In the genomic region with DNA sequence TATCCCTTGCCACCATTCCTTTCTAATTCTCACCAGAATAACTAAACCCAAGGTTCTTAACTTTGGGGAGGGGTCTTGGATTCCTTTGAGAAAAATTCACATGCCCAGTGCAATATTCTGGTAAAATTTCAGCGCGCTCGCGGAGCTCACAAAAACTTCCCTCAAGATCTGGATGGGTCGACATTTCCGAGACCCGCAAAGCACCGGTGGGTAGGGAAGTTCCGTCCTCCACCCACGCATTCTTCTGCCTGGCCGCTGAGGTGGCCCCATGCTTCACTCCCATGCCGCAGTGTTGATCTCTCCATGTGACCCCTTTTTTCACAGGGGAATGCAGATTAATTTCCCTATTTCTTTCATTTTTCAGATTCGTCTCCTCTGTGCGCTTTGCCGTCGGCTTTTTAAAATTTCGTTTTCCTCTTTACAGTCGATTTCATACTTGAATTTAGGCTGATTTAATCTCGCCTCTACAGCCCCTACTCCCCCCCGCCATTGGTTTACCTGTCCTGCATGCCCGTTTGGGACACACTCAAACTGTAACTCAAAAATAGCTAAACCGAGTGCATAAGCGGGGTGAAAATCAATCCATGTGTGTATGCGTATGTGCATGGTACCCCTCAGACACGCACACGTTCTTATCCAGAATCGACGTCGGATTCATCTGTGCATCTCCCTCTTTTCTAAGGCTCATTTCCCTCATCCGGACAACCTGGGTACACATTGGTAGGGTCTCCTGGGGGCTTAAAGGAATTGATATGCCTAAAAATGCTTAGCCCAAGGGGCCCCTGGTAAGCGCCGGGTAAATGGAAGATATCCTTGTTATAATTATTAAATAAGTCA, we compare ENCODE assay signal across 14 cellular contexts. TPM values are rescaled to one million over a fixed set of nuclear protein-coding genes. Genes with fewer than 3 reads are reported as not detected.
A peak's percentile ranks its signal among the peaks of the same experiment; 100 is the strongest.
DNase-seq lines count a peak whose midpoint lies in the region; ATAC-seq and TF ChIP-seq lines count a peak whose summit lies in the region.
"Had no signal": no experiment of that assay in that cellular context is flagged by ENCODE, and none has a peak within 500 bp of the region (broad histone marks: within the 10 kb centered on the region; RNA-seq: fewer than 3 reads in every experiment).

No MANE protein-coding gene starts in this region.

- H3K27me3 ChIP-seq in iPS-20b (ENCODE audit: insufficient read depth, low read length): peaks cover 97% of the 10 kb centered on the region
- H3K27me3 ChIP-seq in upper lobe of right lung: peaks cover 79% of the 10 kb centered on the region

- H3K27ac ChIP-seq in iPS-20b (ENCODE audit: low read length) (no peak overlapping the region), upper lobe of right lung (no peak overlapping the region)
- H3K27ac ChIP-seq: coronary artery had no signal

- H3K27me3 Mint-ChIP-seq in activated CD8-positive, alpha-beta T cell treated with anti-CD3 and anti-CD28 coated beads for 36 hours: peaks cover 65% of the 10 kb centered on the region
- H3K27me3 Mint-ChIP-seq in activated CD8-positive, alpha-beta T cell treated with anti-CD3 and anti-CD28 coated beads, Interleukin-2, amount 10 ng/mL, durations not matched to agents 7 days and 5 days (ENCODE audit: low read depth): peaks cover 76% of the 10 kb centered on the region
- peaks cover 43% of the 10 kb centered on the region for H3K27me3 Mint-ChIP-seq in activated T-helper 17 cell treated with anti-CD3 and anti-CD28 coated beads, Interleukin-2, amount 50 U/mL, for 72 hours
- peaks cover 88% of the 10 kb centered on the region for H3K27me3 Mint-ChIP-seq in stimulated activated memory B cell treated with anti-CD40 and anti-IgM and Interleukin-4, amounts not matched to agents 10 μg/mL and 1 μg/mL and 100 μg/mL, for 72 hours

- intact Hi-C loops in activated CD8-positive, alpha-beta T cell treated with anti-CD3 and anti-CD28 coated beads for 36 hours (cut with micrococcal nuclease): no loop called here
- intact Hi-C loops in upper lobe of right lung (cut with DNase I): no loop called here

- H3K4me3 ChIP-seq in iPS-20b (ENCODE audit: low read length) (peak overlapping the region; percentile 74), upper lobe of right lung (no peak overlapping the region)

- no peaks in the 10 kb centered on the region for H3K36me3 Mint-ChIP-seq in activated CD8-positive, alpha-beta T cell treated with anti-CD3 and anti-CD28 coated beads for 36 hours (ENCODE audit: low read depth)
- H3K36me3 Mint-ChIP-seq in activated CD8-positive, alpha-beta T cell treated with anti-CD3 and anti-CD28 coated beads, Interleukin-2, amount 10 ng/mL, durations not matched to agents 7 days and 5 days (ENCODE audit: low read depth): no peaks in the 10 kb centered on the region
- H3K36me3 Mint-ChIP-seq in activated T-helper 17 cell treated with anti-CD3 and anti-CD28 coated beads, Interleukin-2, amount 50 U/mL, for 72 hours (ENCODE audit: low read depth): no peaks in the 10 kb centered on the region
- no peaks in the 10 kb centered on the region for H3K36me3 Mint-ChIP-seq in stimulated activated memory B cell treated with anti-CD40 and anti-IgM and Interleukin-4, amounts not matched to agents 10 μg/mL and 1 μg/mL and 100 μg/mL, for 72 hours

- no peak for ATAC-seq in activated CD8-positive, alpha-beta T cell treated with anti-CD3 and anti-CD28 coated beads for 36 hours
- no peak for ATAC-seq in activated CD8-positive, alpha-beta T cell treated with anti-CD3 and anti-CD28 coated beads, Interleukin-2, amount 10 ng/mL, durations not matched to agents 7 days and 5 days
- ATAC-seq in activated T-helper 17 cell treated with anti-CD3 and anti-CD28 coated beads, Interleukin-2, amount 50 U/mL, for 72 hours (replicated peaks): no peak
- ATAC-seq in stimulated activated memory B cell treated with anti-CD40 and anti-IgM and Interleukin-4, amounts not matched to agents 10 μg/mL and 1 μg/mL and 100 μg/mL, for 72 hours: no peak
- ATAC-seq in HG03442 (IDR thresholded peaks at IDR 0.05; ENCODE audit: unreplicated experiment) (no peak), upper lobe of right lung (no peak)

- CTCF ChIA-PET in activated CD8-positive, alpha-beta T cell treated with anti-CD3 and anti-CD28 coated beads for 36 hours (lab: Charles Lee): interaction anchor here (6.1 to 20.8 kb wide), 2 partner anchors 11 to 35 kb away, joined by 39 to 586 read pairs; a partner anchor contains a TSS
- CTCF ChIA-PET in activated CD8-positive, alpha-beta T cell treated with anti-CD3 and anti-CD28 coated beads, Interleukin-2, amount 10 ng/mL, durations not matched to agents 7 days and 5 days (lab: Charles Lee): interaction anchor here (0.9 to 18.7 kb wide), 4 partner anchors 11 to 97 kb away, joined by 3 to 538 read pairs (median 11); a partner anchor contains a TSS

- TF ChIP-seq CTCF in activated CD8-positive, alpha-beta T cell treated with anti-CD3 and anti-CD28 coated beads for 36 hours (IDR thresholded peaks at IDR 0.05): no peak
- TF ChIP-seq CTCF in upper lobe of right lung (IDR thresholded peaks at IDR 0.05): no peak

- peaks cover 16% of the 10 kb centered on the region for H3K4me1 Mint-ChIP-seq in activated CD8-positive, alpha-beta T cell treated with anti-CD3 and anti-CD28 coated beads for 36 hours (ENCODE audit: low read depth)
- peaks cover 16% of the 10 kb centered on the region for H3K4me1 Mint-ChIP-seq in activated CD8-positive, alpha-beta T cell treated with anti-CD3 and anti-CD28 coated beads, Interleukin-2, amount 10 ng/mL, durations not matched to agents 7 days and 5 days (ENCODE audit: low read depth)
- peaks cover 8% of the 10 kb centered on the region for H3K4me1 Mint-ChIP-seq in activated T-helper 17 cell treated with anti-CD3 and anti-CD28 coated beads, Interleukin-2, amount 50 U/mL, for 72 hours
- H3K4me1 Mint-ChIP-seq in stimulated activated memory B cell treated with anti-CD40 and anti-IgM and Interleukin-4, amounts not matched to agents 10 μg/mL and 1 μg/mL and 100 μg/mL, for 72 hours: peaks cover 21% of the 10 kb centered on the region

- no peaks in the 10 kb centered on the region for H3K9me3 ChIP-seq in iPS-20b (ENCODE audit: insufficient read depth, low read depth, low read length)
- no peaks in the 10 kb centered on the region for H3K9me3 ChIP-seq in upper lobe of right lung

- H3K4me3 Mint-ChIP-seq in activated CD8-positive, alpha-beta T cell treated with anti-CD3 and anti-CD28 coated beads for 36 hours: peak overlapping the region; percentile 11
- no peak overlapping the region for H3K4me3 Mint-ChIP-seq in activated CD8-positive, alpha-beta T cell treated with anti-CD3 and anti-CD28 coated beads, Interleukin-2, amount 10 ng/mL, durations not matched to agents 7 days and 5 days
- H3K4me3 Mint-ChIP-seq in activated T-helper 17 cell treated with anti-CD3 and anti-CD28 coated beads, Interleukin-2, amount 50 U/mL, for 72 hours: peak overlapping the region; percentile 57
- H3K4me3 Mint-ChIP-seq in stimulated activated memory B cell treated with anti-CD40 and anti-IgM and Interleukin-4, amounts not matched to agents 10 μg/mL and 1 μg/mL and 100 μg/mL, for 72 hours: peak overlapping the region; percentile 61

- DNase-seq in activated CD8-positive, alpha-beta T cell treated with anti-CD3 and anti-CD28 coated beads for 36 hours: peak; percentile 43
- no peak for DNase-seq in activated CD8-positive, alpha-beta T cell treated with anti-CD3 and anti-CD28 coated beads, Interleukin-2, amount 10 ng/mL, durations not matched to agents 7 days and 5 days
- no peak for DNase-seq in islet precursor cell
- no peak for DNase-seq in upper lobe of right lung
- DNase-seq: activated naive CD4-positive, alpha-beta T cell; DND-41; kidney glomerular epithelial cell; NCI-H2029; small intestine had no signal

- POLR2A ChIA-PET in activated CD8-positive, alpha-beta T cell treated with anti-CD3 and anti-CD28 coated beads for 36 hours (lab: Charles Lee): interaction anchor here (0.8 to 3.1 kb wide), 5 partner anchors 12 to 203 kb away, joined by 3 to 15 read pairs (median 3); a partner anchor contains a TSS
- POLR2A ChIA-PET in activated CD8-positive, alpha-beta T cell treated with anti-CD3 and anti-CD28 coated beads, Interleukin-2, amount 10 ng/mL, durations not matched to agents 7 days and 5 days (lab: Charles Lee): interaction anchor here (1.0 kb wide), 2 partner anchors 21 to 33 kb away, joined by 3 to 4 read pairs; a partner anchor contains a TSS

- H3K4me1 ChIP-seq in iPS-20b (ENCODE audit: insufficient read depth, low read length): peaks cover 8% of the 10 kb centered on the region; the same call in 1 of the 2 replicates
- H3K4me1 ChIP-seq in upper lobe of right lung: peaks cover 17% of the 10 kb centered on the region

- no peaks in the 10 kb centered on the region for H3K9me3 Mint-ChIP-seq in activated CD8-positive, alpha-beta T cell treated with anti-CD3 and anti-CD28 coated beads for 36 hours
- no peaks in the 10 kb centered on the region for H3K9me3 Mint-ChIP-seq in activated CD8-positive, alpha-beta T cell treated with anti-CD3 and anti-CD28 coated beads, Interleukin-2, amount 10 ng/mL, durations not matched to agents 7 days and 5 days (ENCODE audit: insufficient read depth)
- H3K9me3 Mint-ChIP-seq in activated T-helper 17 cell treated with anti-CD3 and anti-CD28 coated beads, Interleukin-2, amount 50 U/mL, for 72 hours: no peaks in the 10 kb centered on the region
- H3K9me3 Mint-ChIP-seq in stimulated activated memory B cell treated with anti-CD40 and anti-IgM and Interleukin-4, amounts not matched to agents 10 μg/mL and 1 μg/mL and 100 μg/mL, for 72 hours: no peaks in the 10 kb centered on the region

- H3K36me3 ChIP-seq in iPS-20b (ENCODE audit: insufficient read depth, low read depth, low read length) (no peaks in the 10 kb centered on the region), upper lobe of right lung (no peaks in the 10 kb centered on the region)

- H3K27ac Mint-ChIP-seq in activated CD8-positive, alpha-beta T cell treated with anti-CD3 and anti-CD28 coated beads for 36 hours: no peak overlapping the region
- H3K27ac Mint-ChIP-seq in activated CD8-positive, alpha-beta T cell treated with anti-CD3 and anti-CD28 coated beads, Interleukin-2, amount 10 ng/mL, durations not matched to agents 7 days and 5 days: no peak overlapping the region
- no peak overlapping the region for H3K27ac Mint-ChIP-seq in activated T-helper 17 cell treated with anti-CD3 and anti-CD28 coated beads, Interleukin-2, amount 50 U/mL, for 72 hours
- H3K27ac Mint-ChIP-seq in stimulated activated memory B cell treated with anti-CD40 and anti-IgM and Interleukin-4, amounts not matched to agents 10 μg/mL and 1 μg/mL and 100 μg/mL, for 72 hours: no peak overlapping the region

- no peak overlapping the region for H3K9ac ChIP-seq in iPS-20b (ENCODE audit: low read depth, low read length)

RNA-seq across cellular contexts. Expression of a gene that starts 1.4 kb away (rescaled TPM):
- under 1 TPM; 0.13 to 0.18 TPM for total RNA-seq in activated CD8-positive, alpha-beta T cell treated with anti-CD3 and anti-CD28 coated beads for 36 hours
- total RNA-seq in activated CD8-positive, alpha-beta T cell treated with anti-CD3 and anti-CD28 coated beads, Interleukin-2, amount 10 ng/mL, durations not matched to agents 7 days and 5 days: under 1 TPM in 1 of 2 experiments, not detected in 1; 0.05 TPM
- under 1 TPM in 1 of 2 donors, not detected in 1; 0.21 TPM for total RNA-seq in activated T-helper 17 cell treated with anti-CD3 and anti-CD28 coated beads, Interleukin-2, amount 50 U/mL, for 72 hours
- total RNA-seq in upper lobe of right lung: 8.5 TPM

RNA-seq across cellular contexts. Expression of a gene that starts 11.3 kb away (rescaled TPM):
- total RNA-seq in activated CD8-positive, alpha-beta T cell treated with anti-CD3 and anti-CD28 coated beads for 36 hours: 10 to 100 TPM; 21.0 to 23.8 TPM
- total RNA-seq in activated CD8-positive, alpha-beta T cell treated with anti-CD3 and anti-CD28 coated beads, Interleukin-2, amount 10 ng/mL, durations not matched to agents 7 days and 5 days: 10 to 100 TPM; 24.1 to 24.8 TPM
- 10 to 100 TPM; 21.2 to 21.8 TPM for total RNA-seq in activated T-helper 17 cell treated with anti-CD3 and anti-CD28 coated beads, Interleukin-2, amount 50 U/mL, for 72 hours
- total RNA-seq in upper lobe of right lung: 30.5 TPM

RNA-seq across cellular contexts. Expression of a gene that starts 20.9 kb away (rescaled TPM):
- total RNA-seq in activated CD8-positive, alpha-beta T cell treated with anti-CD3 and anti-CD28 coated beads for 36 hours: under 1 TPM; 0.38 to 0.67 TPM
- total RNA-seq in activated CD8-positive, alpha-beta T cell treated with anti-CD3 and anti-CD28 coated beads, Interleukin-2, amount 10 ng/mL, durations not matched to agents 7 days and 5 days: under 1 TPM; 0.82 to 0.97 TPM
- total RNA-seq in activated T-helper 17 cell treated with anti-CD3 and anti-CD28 coated beads, Interleukin-2, amount 50 U/mL, for 72 hours: under 1 TPM; 0.58 to 0.61 TPM
- total RNA-seq in upper lobe of right lung: 1.1 TPM

RNA-seq across cellular contexts. Expression of a gene that starts 21.0 kb away (rescaled TPM):
- total RNA-seq in activated CD8-positive, alpha-beta T cell treated with anti-CD3 and anti-CD28 coated beads for 36 hours: 10 to 100 TPM; 66.5 to 67.0 TPM
- total RNA-seq in activated CD8-positive, alpha-beta T cell treated with anti-CD3 and anti-CD28 coated beads, Interleukin-2, amount 10 ng/mL, durations not matched to agents 7 days and 5 days: 10 to 100 TPM; 37.9 to 41.6 TPM
- 10 to 100 TPM; 58.0 to 58.8 TPM for total RNA-seq in activated T-helper 17 cell treated with anti-CD3 and anti-CD28 coated beads, Interleukin-2, amount 50 U/mL, for 72 hours
- 29.2 TPM for total RNA-seq in upper lobe of right lung

RNA-seq across cellular contexts. Expression of a gene that starts 30.7 kb away (rescaled TPM):
- 10 to 100 TPM; 18.0 to 19.8 TPM for total RNA-seq in activated CD8-positive, alpha-beta T cell treated with anti-CD3 and anti-CD28 coated beads for 36 hours
- 10 to 100 TPM; 33.0 to 33.6 TPM for total RNA-seq in activated CD8-positive, alpha-beta T cell treated with anti-CD3 and anti-CD28 coated beads, Interleukin-2, amount 10 ng/mL, durations not matched to agents 7 days and 5 days
- 10 to 100 TPM; 11.6 to 14.4 TPM for total RNA-seq in activated T-helper 17 cell treated with anti-CD3 and anti-CD28 coated beads, Interleukin-2, amount 50 U/mL, for 72 hours
- 14.4 TPM for total RNA-seq in upper lobe of right lung
